ENCODE assay signal across 8 cellular contexts in genomic region chr1:248825136-248825535, GRCh38. TPM values are rescaled to one million over a fixed set of nuclear protein-coding genes. Genes with fewer than 3 reads are reported as not detected.
A peak's percentile ranks its signal among the peaks of the same experiment; 100 is the strongest.
DNase-seq lines count a peak whose midpoint lies in the region; ATAC-seq and TF ChIP-seq lines count a peak whose summit lies in the region.

No MANE protein-coding gene starts in this region.

- H3K4me1 ChIP-seq in DOHH2 (ENCODE audit: control insufficient read depth, low read length) = peaks cover 49% of the 10 kb centered on the region
- peaks cover 34 to 61% (median 46%) of the 10 kb centered on the region in 3 donors for H3K4me1 ChIP-seq in esophagus squamous epithelium
- H3K4me1 ChIP-seq in parathyroid adenoma = peaks cover 3% of the 10 kb centered on the region

- H3K9me3 ChIP-seq in DOHH2 (ENCODE audit: control insufficient read depth, insufficient read depth, low read length) = no peaks in the 10 kb centered on the region
- no peaks in the 10 kb centered on the region for H3K9me3 ChIP-seq in esophagus squamous epithelium
- H3K9me3 ChIP-seq in parathyroid adenoma (ENCODE audit: control insufficient read depth, low read length) = no peaks in the 10 kb centered on the region

- WGBS in esophagus squamous epithelium, 2 donors = 16 to 29% methylated on average over 6 to 9 of the region's 10 CpGs

- H4K20me1 ChIP-seq in DOHH2 (ENCODE audit: control insufficient read depth, insufficient read depth, low read depth, low read length) = peaks cover 8% of the 10 kb centered on the region; the same call in 1 of the 2 replicates

- TF ChIP-seq POLR2A in esophagus squamous epithelium (IDR thresholded peaks at IDR 0.05) = no peak

- H3K36me3 ChIP-seq in DOHH2 (ENCODE audit: control insufficient read depth, low read length) (peaks cover 39% of the 10 kb centered on the region), esophagus squamous epithelium (peaks cover 6 to 47% (median 7%) of the 10 kb centered on the region in 3 donors), parathyroid adenoma (ENCODE audit: control insufficient read depth, insufficient read depth, low read length) (no peaks in the 10 kb centered on the region)

- no peak overlapping the region for H3K9ac ChIP-seq in parathyroid adenoma

- peaks cover 54% of the 10 kb centered on the region for H3K79me2 ChIP-seq in DOHH2 (ENCODE audit: control insufficient read depth, low read length)
- H3K79me2 ChIP-seq in parathyroid adenoma = peaks cover 17% of the 10 kb centered on the region

- no peaks in the 10 kb centered on the region for H3K27me3 ChIP-seq in DOHH2 (ENCODE audit: control insufficient read depth, low read length)
- no peaks in the 10 kb centered on the region for H3K27me3 ChIP-seq in esophagus squamous epithelium
- H3K27me3 ChIP-seq in parathyroid adenoma (ENCODE audit: control insufficient read depth, insufficient read depth, low read length) = no peaks in the 10 kb centered on the region

- H3K27ac ChIP-seq in DOHH2 (ENCODE audit: low read depth, low read length) (peak overlapping the region; percentile 85; the same call in 1 of the 2 replicates), esophagus squamous epithelium (peak overlapping the region; percentile 93 to 99 (median 97)), parathyroid adenoma (peak overlapping the region; percentile 96)

- DNase-seq in SK-MEL-5 (ENCODE audit: low read depth, low spot score) (peak; percentile 44), esophagus squamous epithelium (lab: John Stamatoyannopoulos, UW) (no peak)
- no peak for DNase-seq in stimulated activated CD4-positive, alpha-beta T cell treated with anti-CD3 and anti-CD28 coated beads, Interleukin-12 subunit alpha, Interleukin-12 subunit beta, amount 100 ng/mL, for 4 hours

- in situ Hi-C loops in SK-MEL-5 (cut with HindIII; ENCODE audit: low pct_unique_long_range_greater_than_20kb, low sequenced_read_pairs) = no loop called here

- intact Hi-C loops in esophagus squamous epithelium (cut with DNase I) = no loop called here

- 0 out of 2 replicates have a peak, but pooled peaks cover 3% of the 10 kb centered on the region for H3F3A ChIP-seq in DOHH2 (ENCODE audit: control insufficient read depth, insufficient read depth)

- H3K9me2 ChIP-seq in DOHH2 (replicated peaks; ENCODE audit: control insufficient read depth, low read length) = no peaks in the 10 kb centered on the region

- peak overlapping the region; percentile 97 for H3K4me3 ChIP-seq in DOHH2 (ENCODE audit: low read length)
- H3K4me3 ChIP-seq in esophagus squamous epithelium = peak overlapping the region; percentile 78 to 96 (median 84)
- peak overlapping the region; percentile 92 for H3K4me3 ChIP-seq in parathyroid adenoma (ENCODE audit: low read depth, low read length)

- TF ChIP-seq CTCF in DOHH2 (IDR thresholded peaks at IDR 0.05; ENCODE audit: low read depth, low read length, poor library complexity, severe bottlenecking) (no peak), esophagus squamous epithelium (IDR thresholded peaks at IDR 0.05) (no peak), parathyroid adenoma (IDR thresholded peaks at IDR 0.05) (no peak)

- H3K4me2 ChIP-seq in DOHH2 (ENCODE audit: low read length) (peak overlapping the region; percentile 94), parathyroid adenoma (ENCODE audit: low read length) (peak overlapping the region; percentile 75)

- peak overlapping the region; percentile 82 for H2AFZ ChIP-seq in parathyroid adenoma

- ATAC-seq in GM18867 (IDR thresholded peaks at IDR 0.05; ENCODE audit: unreplicated experiment) (no peak), GM21515 (IDR thresholded peaks at IDR 0.05; ENCODE audit: unreplicated experiment) (no peak), HG02885 (IDR thresholded peaks at IDR 0.05; ENCODE audit: poor library complexity, unreplicated experiment) (no peak)

RNA-seq across cellular contexts. Expression of gene SH3BP5L, which starts 0.6 kb away (rescaled TPM):
- total RNA-seq in SK-MEL-5 (2014; rRNA removed; shearing (Covaris generic)) = 14.9 and 15.2 TPM in 2 replicates
- polyA plus RNA-seq in SK-MEL-5 (2015; cell fraction: cytosol; rRNA removed) = 17.4 and 21.3 TPM in 2 replicates
- 31.5 and 34.1 TPM in 2 replicates for polyA plus RNA-seq in SK-MEL-5 (2015; cell fraction: nucleus; rRNA removed)
- 10 to 100 TPM; 19.2 to 23.1 (median 21.9) TPM for total RNA-seq in esophagus squamous epithelium

RNA-seq across cellular contexts. Expression of gene ZNF672, which starts 12.9 kb away (rescaled TPM):
- total RNA-seq in SK-MEL-5 (2014; rRNA removed; shearing (Covaris generic)) = 25.4 and 29.8 TPM in 2 replicates
- 47.7 and 52.4 TPM in 2 replicates for polyA plus RNA-seq in SK-MEL-5 (2015; cell fraction: cytosol; rRNA removed)
- polyA plus RNA-seq in SK-MEL-5 (2015; cell fraction: nucleus; rRNA removed) = 33.0 and 40.2 TPM in 2 replicates
- 10 to 100 TPM; 22.3 to 25.8 (median 24.0) TPM for total RNA-seq in esophagus squamous epithelium

RNA-seq across cellular contexts. Expression of gene ZNF692, which starts 33.7 kb away (rescaled TPM):
- total RNA-seq in SK-MEL-5 (2014; rRNA removed; shearing (Covaris generic)) = 16.4 and 18.7 TPM in 2 replicates
- polyA plus RNA-seq in SK-MEL-5 (2015; cell fraction: cytosol; rRNA removed) = 22.5 and 28.0 TPM in 2 replicates
- polyA plus RNA-seq in SK-MEL-5 (2015; cell fraction: nucleus; rRNA removed) = 924 and 931 TPM in 2 replicates
- 10 to 100 TPM; 35.7 to 67.9 (median 40.7) TPM for total RNA-seq in esophagus squamous epithelium
